8 cellular contexts compared by ENCODE assay signal in genomic region chr2:26982102-26982742, GRCh38. TPM values are rescaled to one million over a fixed set of nuclear protein-coding genes. Genes with fewer than 3 reads are reported as not detected.
DNase-seq lines count a peak whose midpoint lies in the region; ATAC-seq and TF ChIP-seq lines count a peak whose summit lies in the region.
"Had no signal": no experiment of that assay in that cellular context is flagged by ENCODE, and none has a peak within 500 bp of the region (broad histone marks: within the 10 kb centered on the region; RNA-seq: fewer than 3 reads in every experiment).

No MANE protein-coding gene starts in this region.

- CTCF ChIA-PET in naive thymus-derived CD4-positive, alpha-beta T cell (lab: Charles Lee), result interaction anchor here (1.2 kb wide), 1 partner anchor 20 kb away, joined by 4 read pairs; no protein-coding TSS in a partner anchor

- H3K27me3 Mint-ChIP-seq in naive thymus-derived CD4-positive, alpha-beta T cell, result peaks cover 0 to 7% (median 0%) of the 10 kb centered on the region in 5 donors

- POLR2A ChIA-PET in naive thymus-derived CD4-positive, alpha-beta T cell (lab: Charles Lee), result no interaction called here

- no peak for TF ChIP-seq EP300 in Ishikawa (IDR thresholded peaks at IDR 0.05; ENCODE audit: borderline replicate concordance)

- DNase-seq in ELR (ENCODE audit: low read depth) (peak; percentile 38), RPMI7951 (ENCODE audit: low read depth) (peak; percentile 24), epithelial cell of proximal tubule (ENCODE audit: low read depth) (no peak), amniotic stem cell (lab: John Stamatoyannopoulos, UW) (no peak)
- peak in 3 of 9 donors; percentile 8 to 18 (median 9) for DNase-seq in naive thymus-derived CD4-positive, alpha-beta T cell
- DNase-seq: natural killer cell had no signal

- H3K4me3 ChIP-seq in epithelial cell of proximal tubule (ENCODE audit: low read depth, low read length), result no peak overlapping the region
- no peak overlapping the region for H3K4me3 ChIP-seq in naive thymus-derived CD4-positive, alpha-beta T cell (ENCODE audit: low read length)

- H3K36me3 ChIP-seq in naive thymus-derived CD4-positive, alpha-beta T cell (ENCODE audit: control insufficient read depth in 2 of 3, insufficient read depth in 3 of 3, low read length in 3 of 3), result no peaks in the 10 kb centered on the region

- H3K9me3 Mint-ChIP-seq in naive thymus-derived CD4-positive, alpha-beta T cell, result no peaks in the 10 kb centered on the region
- H3K9me3 Mint-ChIP-seq: natural killer cell had no signal

- H3K27ac ChIP-seq in naive thymus-derived CD4-positive, alpha-beta T cell (ENCODE audit: low read depth, low read length), result no peak overlapping the region

- TF ChIP-seq RAD21 in Ishikawa (IDR thresholded peaks at IDR 0.05; ENCODE audit: low read depth), result no peak

- peaks cover 0 to 6% (median 0%) of the 10 kb centered on the region in 7 donors for H3K4me1 Mint-ChIP-seq in naive thymus-derived CD4-positive, alpha-beta T cell
- H3K4me1 Mint-ChIP-seq: natural killer cell had no signal

- no peaks in the 10 kb centered on the region for H3K4me1 ChIP-seq in naive thymus-derived CD4-positive, alpha-beta T cell (ENCODE audit: control insufficient read depth in 2 of 2, insufficient read depth in 2 of 2, low read length in 2 of 2)

- H3K9me3 ChIP-seq in naive thymus-derived CD4-positive, alpha-beta T cell (ENCODE audit: control insufficient read depth in 2 of 3, low read length in 3 of 3), result no peaks in the 10 kb centered on the region

- intact Hi-C loops in naive thymus-derived CD4-positive, alpha-beta T cell (cut with micrococcal nuclease), result no loop called here

- peak; percentile 82 for ATAC-seq in naive thymus-derived CD4-positive, alpha-beta T cell
- ATAC-seq in HG03159 (IDR thresholded peaks at IDR 0.05; ENCODE audit: unreplicated experiment), result no peak

- no peaks in the 10 kb centered on the region for H3K27me3 ChIP-seq in naive thymus-derived CD4-positive, alpha-beta T cell (ENCODE audit: control insufficient read depth in 2 of 2, insufficient read depth in 2 of 2, low read length in 2 of 2)

- TF ChIP-seq CTCF in epithelial cell of proximal tubule (conservative IDR thresholded peaks at IDR 0.05; ENCODE audit: low read depth, low read length), result peak; percentile 47

- no peak overlapping the region for H3K4me3 Mint-ChIP-seq in naive thymus-derived CD4-positive, alpha-beta T cell
- H3K4me3 Mint-ChIP-seq: natural killer cell had no signal

- no peak overlapping the region for H3K27ac Mint-ChIP-seq in naive thymus-derived CD4-positive, alpha-beta T cell
- H3K27ac Mint-ChIP-seq: natural killer cell had no signal

- peaks cover 0 to 11% (median 0%) of the 10 kb centered on the region in 5 donors for H3K36me3 Mint-ChIP-seq in naive thymus-derived CD4-positive, alpha-beta T cell
- H3K36me3 Mint-ChIP-seq: natural killer cell had no signal

TF ChIP-seq in Ishikawa, 13 proteins besides CTCF, POLR2A, EP300 and RAD21:
- TF ChIP-seq NFIC (IDR thresholded peaks at IDR 0.05), result peak; percentile 45
- TF ChIP-seq YY1 (IDR thresholded peaks at IDR 0.05; ENCODE audit: low read depth), result no peak

RNA-seq across cellular contexts. Expression of gene MAPRE3, which starts 11.8 kb away (rescaled TPM):
- 1.6 and 2.2 TPM in 2 replicates for total RNA-seq in RPMI7951 (2014; rRNA removed; shearing (Covaris generic))
- total RNA-seq in epithelial cell of proximal tubule, result 0.72 and 1.6 TPM in 2 replicates
- total RNA-seq in naive thymus-derived CD4-positive, alpha-beta T cell, result 1 to 10 TPM; 1.8 to 6.0 (median 4.5) TPM
- polyA plus RNA-seq in naive thymus-derived CD4-positive, alpha-beta T cell, result 1 to 10 TPM; 1.9 to 2.6 TPM

RNA-seq across cellular contexts. Expression of gene TMEM214, which starts 50.5 kb away (rescaled TPM):
- 69.5 and 99.8 TPM in 2 replicates for total RNA-seq in RPMI7951 (2014; rRNA removed; shearing (Covaris generic))
- total RNA-seq in epithelial cell of proximal tubule, result 11.2 and 20.1 TPM in 2 replicates
- 100 to 1,000 TPM in 1 of 5 experiments, 10 to 100 TPM in 4; 36.7 to 114 (median 67.5) TPM for total RNA-seq in naive thymus-derived CD4-positive, alpha-beta T cell
- 10 to 100 TPM; 18.6 to 32.5 TPM for polyA plus RNA-seq in naive thymus-derived CD4-positive, alpha-beta T cell

Comparison
In these comparisons a context has a peak if more than half of its experiments do, and no peak if none do; other contexts are left out.
1. DNase-seq: peak in ELR (single experiment) and RPMI7951 (single experiment); none in epithelial cell of proximal tubule (single experiment) and amniotic stem cell (single experiment).